ENCODE assay signal across 8 cellular contexts in genomic region chr19:39695759-39696158, GRCh38. TPM values are rescaled to one million over a fixed set of nuclear protein-coding genes. Genes with fewer than 3 reads are reported as not detected.
"Had no signal": no experiment of that assay in that cellular context is flagged by ENCODE, and none has a peak within 500 bp of the region (broad histone marks: within the 10 kb centered on the region; RNA-seq: fewer than 3 reads in every experiment).

No MANE protein-coding gene starts in this region.

- H3K4me3 ChIP-seq: GM12878 had no signal

- DNase-seq: GDM1, GF-D8 had no signal

- FAIRE-seq: G401.6, GM12878, GM12892, GM18507, GM19239 had no signal

- ATAC-seq: GM12878 had no signal

RNA-seq across cellular contexts. Expression of gene LGALS14, which starts 8.5 kb away (rescaled TPM):
- total RNA-seq: G401 had no signal

RNA-seq across cellular contexts. Expression of gene LGALS16, which starts 40.0 kb away (rescaled TPM):
- total RNA-seq: G401, GM12878 had no signal
- polyA plus RNA-seq: GM12878 had no signal

RNA-seq across cellular contexts. Expression of gene CLC, which starts 42.1 kb away (rescaled TPM):
- total RNA-seq: G401 had no signal
